1 cellular context compared by ENCODE assay signal in genomic region chr1:197683895-197684553, GRCh38.
A peak's percentile ranks its signal among the peaks of the same experiment; 100 is the strongest.
TF ChIP-seq lines count a peak whose summit lies in the region.

No MANE protein-coding gene starts in this region.

TF ChIP-seq in SK-N-SH, 30 proteins besides CTCF, POLR2A, EP300 and RAD21 (continued from another document):
- TF ChIP-seq, protein P1, sequence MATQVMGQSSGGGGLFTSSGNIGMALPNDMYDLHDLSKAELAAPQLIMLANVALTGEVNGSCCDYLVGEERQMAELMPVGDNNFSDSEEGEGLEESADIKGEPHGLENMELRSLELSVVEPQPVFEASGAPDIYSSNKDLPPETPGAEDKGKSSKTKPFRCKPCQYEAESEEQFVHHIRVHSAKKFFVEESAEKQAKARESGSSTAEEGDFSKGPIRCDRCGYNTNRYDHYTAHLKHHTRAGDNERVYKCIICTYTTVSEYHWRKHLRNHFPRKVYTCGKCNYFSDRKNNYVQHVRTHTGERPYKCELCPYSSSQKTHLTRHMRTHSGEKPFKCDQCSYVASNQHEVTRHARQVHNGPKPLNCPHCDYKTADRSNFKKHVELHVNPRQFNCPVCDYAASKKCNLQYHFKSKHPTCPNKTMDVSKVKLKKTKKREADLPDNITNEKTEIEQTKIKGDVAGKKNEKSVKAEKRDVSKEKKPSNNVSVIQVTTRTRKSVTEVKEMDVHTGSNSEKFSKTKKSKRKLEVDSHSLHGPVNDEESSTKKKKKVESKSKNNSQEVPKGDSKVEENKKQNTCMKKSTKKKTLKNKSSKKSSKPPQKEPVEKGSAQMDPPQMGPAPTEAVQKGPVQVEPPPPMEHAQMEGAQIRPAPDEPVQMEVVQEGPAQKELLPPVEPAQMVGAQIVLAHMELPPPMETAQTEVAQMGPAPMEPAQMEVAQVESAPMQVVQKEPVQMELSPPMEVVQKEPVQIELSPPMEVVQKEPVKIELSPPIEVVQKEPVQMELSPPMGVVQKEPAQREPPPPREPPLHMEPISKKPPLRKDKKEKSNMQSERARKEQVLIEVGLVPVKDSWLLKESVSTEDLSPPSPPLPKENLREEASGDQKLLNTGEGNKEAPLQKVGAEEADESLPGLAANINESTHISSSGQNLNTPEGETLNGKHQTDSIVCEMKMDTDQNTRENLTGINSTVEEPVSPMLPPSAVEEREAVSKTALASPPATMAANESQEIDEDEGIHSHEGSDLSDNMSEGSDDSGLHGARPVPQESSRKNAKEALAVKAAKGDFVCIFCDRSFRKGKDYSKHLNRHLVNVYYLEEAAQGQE (IDR thresholded peaks at IDR 0.05; ENCODE audit: low read depth, low read length) = no peak
- TF ChIP-seq, protein P2, sequence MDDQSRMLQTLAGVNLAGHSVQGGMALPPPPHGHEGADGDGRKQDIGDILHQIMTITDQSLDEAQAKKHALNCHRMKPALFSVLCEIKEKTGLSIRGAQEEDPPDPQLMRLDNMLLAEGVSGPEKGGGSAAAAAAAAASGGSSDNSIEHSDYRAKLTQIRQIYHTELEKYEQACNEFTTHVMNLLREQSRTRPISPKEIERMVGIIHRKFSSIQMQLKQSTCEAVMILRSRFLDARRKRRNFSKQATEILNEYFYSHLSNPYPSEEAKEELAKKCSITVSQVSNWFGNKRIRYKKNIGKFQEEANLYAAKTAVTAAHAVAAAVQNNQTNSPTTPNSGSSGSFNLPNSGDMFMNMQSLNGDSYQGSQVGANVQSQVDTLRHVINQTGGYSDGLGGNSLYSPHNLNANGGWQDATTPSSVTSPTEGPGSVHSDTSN (IDR thresholded peaks at IDR 0.05) = peak; percentile 88
- TF ChIP-seq NRF1 (IDR thresholded peaks at IDR 0.05; ENCODE audit: low read depth, low read length) = no peak
- no peak for TF ChIP-seq MEF2A (IDR thresholded peaks at IDR 0.05; ENCODE audit: borderline replicate concordance, low read depth)
- TF ChIP-seq, protein P3, sequence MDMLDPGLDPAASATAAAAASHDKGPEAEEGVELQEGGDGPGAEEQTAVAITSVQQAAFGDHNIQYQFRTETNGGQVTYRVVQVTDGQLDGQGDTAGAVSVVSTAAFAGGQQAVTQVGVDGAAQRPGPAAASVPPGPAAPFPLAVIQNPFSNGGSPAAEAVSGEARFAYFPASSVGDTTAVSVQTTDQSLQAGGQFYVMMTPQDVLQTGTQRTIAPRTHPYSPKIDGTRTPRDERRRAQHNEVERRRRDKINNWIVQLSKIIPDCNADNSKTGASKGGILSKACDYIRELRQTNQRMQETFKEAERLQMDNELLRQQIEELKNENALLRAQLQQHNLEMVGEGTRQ (IDR thresholded peaks at IDR 0.05; ENCODE audit: borderline replicate concordance, low read depth, low read length) = no peak
- peak; percentile 62; the same call in 1 of the 2 replicates for TF ChIP-seq TCF12 (IDR thresholded peaks at IDR 0.05)
- no peak for TF ChIP-seq USF1 (IDR thresholded peaks at IDR 0.05; ENCODE audit: borderline replicate concordance, low read depth)
- TF ChIP-seq MXI1 (IDR thresholded peaks at IDR 0.05; ENCODE audit: low read depth, low read length) = no peak
